1 cellular context compared by ENCODE assay signal in genomic region chr17:16447676-16448075, GRCh38.
TF ChIP-seq lines count a peak whose summit lies in the region.

No MANE protein-coding gene starts in this region.

TF ChIP-seq in HepG2, 621 proteins besides CTCF, POLR2A, EP300 and RAD21 (continued from another document):
- TF ChIP-seq ZNF414 (CRISPR knock-in tag; IDR thresholded peaks at IDR 0.05) = no peak
- peak; percentile 72 for TF ChIP-seq AGO1 (IDR thresholded peaks at IDR 0.05; ENCODE audit: low read depth, low read length, poor library complexity, severe bottlenecking)
- TF ChIP-seq MEIS1 (CRISPR knock-in tag; IDR thresholded peaks at IDR 0.05; ENCODE audit: borderline replicate concordance) = no peak
- no peak for TF ChIP-seq NAIF1 (CRISPR knock-in tag; IDR thresholded peaks at IDR 0.05; ENCODE audit: borderline replicate concordance)
- peak; percentile 62 for TF ChIP-seq PAF1 (CRISPR knock-in tag; IDR thresholded peaks at IDR 0.05)
- no peak for TF ChIP-seq KDM6A (CRISPR knock-in tag; IDR thresholded peaks at IDR 0.05; ENCODE audit: low read depth)
- TF ChIP-seq PHB2 (IDR thresholded peaks at IDR 0.05; ENCODE audit: partially characterized antibody) = no peak
- no peak for TF ChIP-seq ZNF251 (CRISPR knock-in tag; IDR thresholded peaks at IDR 0.05)
- TF ChIP-seq AGO2 (optimal IDR thresholded peaks at IDR 0.05; ENCODE audit: low read depth, low read length) = peak; percentile 94
- TF ChIP-seq KIAA2018 (CRISPR knock-in tag; IDR thresholded peaks at IDR 0.05; ENCODE audit: borderline replicate concordance) = no peak
- no peak for TF ChIP-seq NR2F6 (IDR thresholded peaks at IDR 0.05)
- no peak for TF ChIP-seq NR2F6 (CRISPR knock-in tag; IDR thresholded peaks at IDR 0.05)
- no peak for TF ChIP-seq ATF3 (CRISPR knock-in tag; IDR thresholded peaks at IDR 0.05)
- TF ChIP-seq SMC3 (IDR thresholded peaks at IDR 0.05; ENCODE audit: low read length) = no peak
